20 cellular contexts compared by ENCODE assay signal in the genomic region with DNA sequence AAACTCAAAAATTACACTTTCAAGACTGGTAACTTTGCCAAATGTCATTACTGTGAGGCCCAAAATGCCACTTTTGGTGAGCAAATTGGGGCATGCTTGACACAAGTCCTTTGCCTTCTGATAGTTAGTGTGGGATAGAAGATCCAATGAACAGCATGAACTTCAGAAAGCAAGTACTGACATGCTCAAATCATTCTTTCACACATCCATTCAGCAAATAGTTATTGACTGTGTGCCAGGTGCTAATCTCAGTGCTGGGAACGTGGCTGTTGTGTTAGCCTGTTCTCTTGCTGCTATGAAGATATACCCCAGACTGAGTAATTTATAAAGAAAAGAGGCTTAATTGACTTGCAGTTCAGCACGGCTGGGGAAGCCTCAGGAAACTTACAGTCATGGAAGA.
"Had no signal": no experiment of that assay in that cellular context is flagged by ENCODE, and none has a peak within 500 bp of the region (broad histone marks: within the 10 kb centered on the region; RNA-seq: fewer than 3 reads in every experiment).

No MANE protein-coding gene starts in this region.

- H3K27ac ChIP-seq: gastrocnemius medialis, hepatocyte, right lobe of liver, uterus, VCaP had no signal

- ATAC-seq: gastrocnemius medialis; left ventricle myocardium superior; right lobe of liver; stimulated activated naive CD8-positive, alpha-beta T cell treated with anti-CD3 and anti-CD28 coated beads, Interleukin-15, Interleukin-2, amounts not matched to agents 100 U/mL and 50 U/mL, for 24 hours had no signal

- H3K9me3 ChIP-seq: gastrocnemius medialis, right lobe of liver, uterus had no signal

- H3K4me3 ChIP-seq: gastrocnemius medialis, hepatocyte, right lobe of liver, uterus had no signal

- H3K4me1 ChIP-seq: right lobe of liver, uterus had no signal

- H3K27me3 ChIP-seq: gastrocnemius medialis, hepatocyte, right lobe of liver, uterus had no signal

- H3K36me3 ChIP-seq: gastrocnemius medialis, right lobe of liver, uterus had no signal

- DNase-seq: activated CD4-positive, alpha-beta T cell treated with anti-CD3 and anti-CD28 coated beads for 4 hours; activated CD4-positive, alpha-beta T cell treated with anti-CD3 and anti-CD28 coated beads, Interleukin-2, amount 50 U/mL, for 4 hours; activated effector memory CD4-positive, alpha-beta T cell treated with Interleukin-2 at 50 U/mL for 16 hours; activated naive CD4-positive, alpha-beta T cell treated with Interleukin-2 at 50 U/mL for 16 hours; anterior cingulate cortex; caudate nucleus; endodermal cell; gastrocnemius medialis; glutamatergic neuron; islet precursor cell; left cardiac atrium; left ventricle myocardium superior; posterior cingulate gyrus; right lobe of liver; stimulated activated CD4-positive, alpha-beta T cell treated with anti-CD3 and anti-CD28 coated beads, Interleukin-4, amount 100 ng/mL, for 1 hour; stimulated activated naive CD8-positive, alpha-beta T cell treated with anti-CD3 and anti-CD28 coated beads, Interleukin-15, Interleukin-2, amounts not matched to agents 100 U/mL and 50 U/mL, for 24 hours; T-helper 9 cell; uterus had no signal
